ENCODE assay signal across 8 cellular contexts in the genomic region with DNA sequence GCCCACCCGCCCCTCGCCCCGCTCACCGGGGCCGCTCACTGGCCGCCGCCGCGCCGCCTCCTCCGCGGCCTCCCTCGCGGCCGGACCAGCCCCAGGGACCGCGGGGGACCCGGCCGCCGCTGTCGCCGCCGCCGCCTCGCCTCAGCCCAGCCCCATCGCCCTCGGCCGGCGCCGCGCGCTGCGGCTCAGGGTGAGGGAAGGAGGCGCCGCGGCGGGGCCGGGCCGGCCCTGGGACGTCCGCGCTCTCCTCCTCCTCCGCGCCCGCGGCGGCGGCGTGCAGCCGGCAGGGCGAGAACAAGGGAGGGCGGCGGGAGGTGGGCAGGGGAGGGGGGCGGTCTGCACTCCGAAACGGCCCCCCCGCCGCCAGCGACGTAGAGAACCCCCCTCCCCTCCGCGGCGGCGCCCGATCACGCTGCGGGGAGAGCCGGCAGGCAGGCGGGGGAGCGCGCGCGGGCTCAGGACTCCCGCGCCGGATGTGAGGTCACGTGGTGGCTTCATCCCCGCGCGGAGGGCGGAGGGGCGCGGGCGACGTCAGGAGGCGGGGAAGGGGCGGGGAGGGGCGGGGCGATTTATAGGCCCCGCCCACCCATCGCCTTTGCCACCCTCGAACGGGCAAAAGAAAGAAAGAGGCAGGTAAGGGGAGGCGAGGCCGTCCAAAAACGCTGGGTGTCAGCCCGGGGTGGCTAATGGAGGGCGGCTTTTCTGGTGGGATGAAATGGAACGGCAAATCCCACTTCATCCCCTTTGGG. TPM values are rescaled to one million over a fixed set of nuclear protein-coding genes. Genes with fewer than 3 reads are reported as not detected.
DNase-seq lines count a peak whose midpoint lies in the region; TF ChIP-seq lines count a peak whose summit lies in the region.

TSS of gene ATP13A3 (minus strand) at position 463 of the 749 bp plus-strand sequence. CDS start 24,812 bp downstream, outside the sequence.

- WGBS in stomach, 5 donors, result 0 to 1% (median 0%) methylated on average over 25 to 84 of the region's 99 CpGs

- peaks cover 29% of the 10 kb centered on the region for H3K4me1 Mint-ChIP-seq in nephron progenitor cell

- TF ChIP-seq POLR2A in stomach (IDR thresholded peaks at IDR 0.05), result peak in 2 of 4 donors; percentile 45 to 60

- peak; percentile 90 for DNase-seq in EL
- peak; percentile 97 for DNase-seq in H7
- peak; percentile 93 for DNase-seq in MG63
- peak; percentile 47 for DNase-seq in SHP77 treated with DMSO at 0.1 percent for 48 hours (lab: John Stamatoyannopoulos, UW)
- peak; percentile 96 for DNase-seq in activated effector memory CD4-positive, alpha-beta T cell treated with anti-CD3 and anti-CD28 coated beads, Interleukin-2, amount 50 U/mL, for 16 hours
- DNase-seq in fibroblast of the aortic adventitia (ENCODE audit: low read depth), result peak; percentile 89
- DNase-seq in nephron progenitor cell, result peak; percentile 83
- peak; percentile 93 for DNase-seq in stomach

- TF ChIP-seq CTCF in fibroblast of the aortic adventitia (IDR thresholded peaks at IDR 0.05; ENCODE audit: insufficient read depth, low read length), result no peak
- TF ChIP-seq CTCF in nephron progenitor cell (IDR thresholded peaks at IDR 0.05), result no peak
- no peak for TF ChIP-seq CTCF in stomach (IDR thresholded peaks at IDR 0.05)

- peaks cover 6% of the 10 kb centered on the region for H3K27me3 Mint-ChIP-seq in nephron progenitor cell (ENCODE audit: low read depth, poor library complexity)

- peak within 1 kb of the TSS; percentile 85 to 97 (median 93) for H3K27ac ChIP-seq in stomach

- H3K27me3 ChIP-seq in H7 (ENCODE audit: control insufficient read depth, insufficient read depth, low read length), result peaks cover 5% of the 10 kb centered on the region
- H3K27me3 ChIP-seq in MG63, result no peaks in the 10 kb centered on the region
- H3K27me3 ChIP-seq in stomach, result no peaks in the 10 kb centered on the region

- peaks cover 16% of the 10 kb centered on the region for H3K36me3 Mint-ChIP-seq in nephron progenitor cell (ENCODE audit: low read depth)

- H3K9me3 ChIP-seq in MG63 (no peaks in the 10 kb centered on the region), stomach (no peaks in the 10 kb centered on the region)

- peaks cover 10% of the 10 kb centered on the region for H3K9me3 Mint-ChIP-seq in nephron progenitor cell

- H3K36me3 ChIP-seq in H7 (replicated peaks; ENCODE audit: control insufficient read depth, insufficient read depth, low read length), result no peaks in the 10 kb centered on the region; the same call in none of the 2 replicates
- peaks cover 32% of the 10 kb centered on the region for H3K36me3 ChIP-seq in MG63
- peaks cover 0 to 3% (median 0%) of the 10 kb centered on the region in 4 donors for H3K36me3 ChIP-seq in stomach

- intact Hi-C loops in stomach (cut with DNase I; ENCODE audit: low total_unique reads), result no loop called here

- peak within 1 kb of the TSS; percentile 90 for H3K4me3 Mint-ChIP-seq in nephron progenitor cell

- H3K4me3 ChIP-seq in H7 (ENCODE audit: insufficient read depth, low read depth, low read length) (peak within 1 kb of the TSS; percentile 80), MG63 (peak within 1 kb of the TSS; percentile 83), fibroblast of the aortic adventitia (ENCODE audit: low read depth, low read length) (peak within 1 kb of the TSS; percentile 97), stomach (peak within 1 kb of the TSS; percentile 64 to 74 (median 70))

- peak within 1 kb of the TSS; percentile 64 for H3K27ac Mint-ChIP-seq in nephron progenitor cell

- H3K4me1 ChIP-seq in stomach, result peaks cover 25 to 71% (median 41%) of the 10 kb centered on the region in 4 donors

- TF ChIP-seq EP300 in stomach (IDR thresholded peaks at IDR 0.05), result no peak

RNA-seq across cellular contexts. Expression of gene ATP13A3, which starts in this region (rescaled TPM):
- 46.5 and 71.8 TPM in 2 replicates for total RNA-seq in H7 (2014; rRNA removed; shearing (Covaris generic))
- 76.9 and 103 TPM in 2 replicates for total RNA-seq in MG63 (2014; rRNA removed; shearing (Covaris generic); ENCODE audit: low replicate concordance)
- total RNA-seq in fibroblast of the aortic adventitia (ENCODE audit: low replicate concordance) (448 and 494 TPM in 2 replicates), stomach (100 to 1,000 TPM in 1 of 5 donors, 10 to 100 TPM in 4; 15.4 to 332 (median 33.0) TPM)
- 10 to 100 TPM; 11.2 to 11.9 (median 11.6) TPM for polyA plus RNA-seq in stomach

Comparison
In these comparisons a context has a peak if more than half of its experiments do, and no peak if none do; other contexts are left out.
1. Peak in every context shown above with its lines: DNase-seq, H3K4me3 ChIP-seq and H3K27ac ChIP-seq.
2. DNase-seq: peak in every context shown above with its lines; median percentile 97 in H7; 96 in activated effector memory CD4-positive, alpha-beta T cell treated with anti-CD3 and anti-CD28 coated beads, Interleukin-2, amount 50 U/mL, for 16 hours; 93 in MG63; 93 in stomach; 90 in EL; 89 in fibroblast of the aortic adventitia; 83 in nephron progenitor cell; 47 in SHP77 treated with DMSO at 0.1 percent for 48 hours.